In genomic region chr7:130353196-130353595, GRCh38 we compare ENCODE assay signal across 20 cellular contexts. TPM values are rescaled to one million over a fixed set of nuclear protein-coding genes. Genes with fewer than 3 reads are reported as not detected.
DNase-seq lines count a peak whose midpoint lies in the region; ATAC-seq, FAIRE-seq and TF ChIP-seq lines count a peak whose summit lies in the region.
"Had no signal": no experiment of that assay in that cellular context is flagged by ENCODE, and none has a peak within 500 bp of the region (broad histone marks: within the 10 kb centered on the region; RNA-seq: fewer than 3 reads in every experiment).

No MANE protein-coding gene starts in this region.

- TF ChIP-seq POLR2A in HepG2 (IDR thresholded peaks at IDR 0.05; ENCODE audit: insufficient read depth in 1 of 2, low read depth in 2 of 2, low read length in 2 of 2) = no peak
- TF ChIP-seq POLR2A in right lobe of liver (IDR thresholded peaks at IDR 0.05) = no peak
- no peak for TF ChIP-seq POLR2A in adrenal gland (IDR thresholded peaks at IDR 0.05)
- TF ChIP-seq POLR2A in uterus (IDR thresholded peaks at IDR 0.05) = no peak

- TF ChIP-seq RAD21 in HepG2 (CRISPR knock-in tag; IDR thresholded peaks at IDR 0.05) = no peak

- no peaks in the 10 kb centered on the region for H3K9me3 Mint-ChIP-seq in natural killer cell treated with Interleukin-12 subunit alpha and Interleukin-12 subunit beta and Interleukin-15 and Interleukin-18, amount 100 ng/mL, for 72 hours
- H3K9me3 Mint-ChIP-seq: activated naive CD4-positive, alpha-beta T cell treated with anti-CD3 and anti-CD28 coated beads, Interleukin-2, amount 50 U/mL, for 24 hours; stimulated activated effector memory CD8-positive, alpha-beta T cell treated with anti-CD3 and anti-CD28 coated beads, Interleukin-12 subunit alpha, Interleukin-12 subunit beta, amount 100 ng/mL, for 72 hours had no signal

- H3K27ac ChIP-seq in HepG2 (ENCODE audit: extremely low read length, insufficient read depth, low read length) (no peak overlapping the region), right lobe of liver (no peak overlapping the region), adrenal gland (peak overlapping the region in 4 of 5 donors; percentile 13 to 81 (median 66)), mucosa of rectum (ENCODE audit: low read depth in 2 of 2, low read length in 2 of 2) (peak overlapping the region; percentile 13 to 25), uterus (peak overlapping the region; percentile 81 to 86)
- H3K27ac ChIP-seq: epithelial cell of prostate had no signal

- ATAC-seq in HepG2 = no peak
- no peak for ATAC-seq in right lobe of liver
- no peak for ATAC-seq in natural killer cell treated with Interleukin-12 subunit alpha and Interleukin-12 subunit beta and Interleukin-15 and Interleukin-18, amount 100 ng/mL, for 72 hours
- ATAC-seq: stimulated activated effector memory CD8-positive, alpha-beta T cell treated with anti-CD3 and anti-CD28 coated beads, Interleukin-12 subunit alpha, Interleukin-12 subunit beta, amount 100 ng/mL, for 72 hours had no signal

- TF ChIP-seq EP300 in HepG2 (IDR thresholded peaks at IDR 0.05; ENCODE audit: low read depth in 2 of 2, low read length in 2 of 2) (no peak), HepG2 (CRISPR knock-in tag; IDR thresholded peaks at IDR 0.05; ENCODE audit: borderline replicate concordance) (no peak)

- CTCF ChIA-PET in HepG2 (lab: Yijun Ruan, JAX; ENCODE audit: low intra/inter-chr PET ratio, low total read pairs) = no interaction called here

- no peaks in the 10 kb centered on the region for H3K4me1 Mint-ChIP-seq in natural killer cell treated with Interleukin-12 subunit alpha and Interleukin-12 subunit beta and Interleukin-15 and Interleukin-18, amount 100 ng/mL, for 72 hours (ENCODE audit: low read depth in 2 of 2)
- H3K4me1 Mint-ChIP-seq: activated naive CD4-positive, alpha-beta T cell treated with anti-CD3 and anti-CD28 coated beads, Interleukin-2, amount 50 U/mL, for 24 hours had no signal

- H2AFZ ChIP-seq in HepG2 (ENCODE audit: low read length) = no peak overlapping the region

- H3K4me3 ChIP-seq in HepG2 (replicated peaks in 1 of 3; ENCODE audit: insufficient read depth in 1 of 3, low read depth in 2 of 3, low read length in 3 of 3) (no peak overlapping the region), right lobe of liver (no peak overlapping the region), adrenal gland (no peak overlapping the region), mucosa of rectum (ENCODE audit: low read length in 2 of 2) (no peak overlapping the region), uterus (no peak overlapping the region)

- H3K9me3 ChIP-seq in HepG2 (ENCODE audit: low read length) (no peaks in the 10 kb centered on the region), right lobe of liver (no peaks in the 10 kb centered on the region), adrenal gland (replicated peaks in 1 of 3) (no peaks in the 10 kb centered on the region), mucosa of rectum (ENCODE audit: control insufficient read depth in 2 of 2, low read length in 2 of 2) (no peaks in the 10 kb centered on the region), uterus (no peaks in the 10 kb centered on the region)
- H3K9me3 ChIP-seq: BE2C had no signal

- no peaks in the 10 kb centered on the region for H3K79me2 ChIP-seq in HepG2 (ENCODE audit: insufficient read depth, low read length)

- BruUV-seq in HepG2 (replicated peaks; lab: Mats Ljungman, UMichigan) = no TSS peak

- H3K36me3 Mint-ChIP-seq in natural killer cell treated with Interleukin-12 subunit alpha and Interleukin-12 subunit beta and Interleukin-15 and Interleukin-18, amount 100 ng/mL, for 72 hours = no peaks in the 10 kb centered on the region
- H3K36me3 Mint-ChIP-seq: activated naive CD4-positive, alpha-beta T cell treated with anti-CD3 and anti-CD28 coated beads, Interleukin-2, amount 50 U/mL, for 24 hours; stimulated activated effector memory CD8-positive, alpha-beta T cell treated with anti-CD3 and anti-CD28 coated beads, Interleukin-12 subunit alpha, Interleukin-12 subunit beta, amount 100 ng/mL, for 72 hours had no signal

- H3K36me3 ChIP-seq in HepG2 (replicated peaks in 1 of 2; ENCODE audit: control insufficient read depth in 1 of 2, insufficient read depth in 2 of 2, low read length in 2 of 2) (no peaks in the 10 kb centered on the region), right lobe of liver (no peaks in the 10 kb centered on the region), adrenal gland (replicated peaks in 1 of 2) (no peaks in the 10 kb centered on the region), mucosa of rectum (ENCODE audit: control insufficient read depth in 2 of 2, insufficient read depth in 2 of 2, low read length in 2 of 2) (no peaks in the 10 kb centered on the region), uterus (no peaks in the 10 kb centered on the region)
- H3K36me3 ChIP-seq: BE2C had no signal

- intact Hi-C loops in HepG2 (cut with micrococcal nuclease; ENCODE audit: unreplicated experiment) = no loop called here
- intact Hi-C loops in right lobe of liver (cut with DNase I) = no loop called here
- intact Hi-C loops in adrenal gland (cut with DNase I) = no loop called here
- intact Hi-C loops in uterus (cut with DNase I; ENCODE audit: low total_unique reads) = no loop called here

- 73% methylated on average over 7 of the region's 7 CpGs for WGBS in HepG2 (ENCODE audit: low lambda C conversion rate)
- WGBS in right lobe of liver (ENCODE audit: insufficient coverage, low coverage, low lambda C conversion rate, missing lambda C conversion rate) = 81% methylated on average over 7 of the region's 7 CpGs
- 86 to 94% (median 91%) methylated on average over 7 of the region's 7 CpGs for WGBS in adrenal gland, 4 donors

- no peaks in the 10 kb centered on the region for H4K20me1 ChIP-seq in HepG2 (ENCODE audit: insufficient read depth, low read length)

- no peak overlapping the region for H3K4me3 Mint-ChIP-seq in natural killer cell treated with Interleukin-12 subunit alpha and Interleukin-12 subunit beta and Interleukin-15 and Interleukin-18, amount 100 ng/mL, for 72 hours
- H3K4me3 Mint-ChIP-seq: activated naive CD4-positive, alpha-beta T cell treated with anti-CD3 and anti-CD28 coated beads, Interleukin-2, amount 50 U/mL, for 24 hours; stimulated activated effector memory CD8-positive, alpha-beta T cell treated with anti-CD3 and anti-CD28 coated beads, Interleukin-12 subunit alpha, Interleukin-12 subunit beta, amount 100 ng/mL, for 72 hours had no signal

- H3K9ac ChIP-seq in HepG2 (ENCODE audit: insufficient read depth, low read depth, low read length) (no peak overlapping the region), mucosa of rectum (ENCODE audit: low read depth in 1 of 2, low read length in 2 of 2) (no peak overlapping the region)

- DNase-seq in HepG2 (ENCODE audit: low spot score) (no peak), right lobe of liver (no peak), adrenal gland (peak in 2 of 7 donors; percentile 16 to 51), uterus (no peak), putamen (ENCODE audit: low spot score) (no peak), HPDE6-E6E7 (ENCODE audit: extremely low spot score) (no peak)
- DNase-seq in natural killer cell treated with Interleukin-12 subunit alpha and Interleukin-12 subunit beta and Interleukin-15 and Interleukin-18, amount 100 ng/mL, for 72 hours (ENCODE audit: low spot score) = no peak
- DNase-seq: BE2C; GOT3; NCI-H446; stimulated activated CD4-positive, alpha-beta T cell treated with anti-CD3 and anti-CD28 coated beads, Interleukin-4, amount 100 ng/mL, for 24 hours; T-helper 1 cell had no signal

- POLR2A ChIA-PET in HepG2 (lab: Yijun Ruan, JAX) = no interaction called here

- H3K27me3 ChIP-seq in HepG2 (ENCODE audit: control insufficient read depth in 1 of 2, insufficient read depth in 2 of 2, low read length in 2 of 2) = peaks cover 3 to 19% of the 10 kb centered on the region in 2 experiments; a peak in 4 of 5 replicates
- H3K27me3 ChIP-seq in right lobe of liver = no peaks in the 10 kb centered on the region
- H3K27me3 ChIP-seq in adrenal gland = no peaks in the 10 kb centered on the region
- no peaks in the 10 kb centered on the region for H3K27me3 ChIP-seq in mucosa of rectum (ENCODE audit: control insufficient read depth in 2 of 2, insufficient read depth in 2 of 2, low read length in 2 of 2)
- no peaks in the 10 kb centered on the region for H3K27me3 ChIP-seq in uterus
- H3K27me3 ChIP-seq: BE2C had no signal

- TF ChIP-seq CTCF in HepG2 (CRISPR knock-in tag; IDR thresholded peaks at IDR 0.05) (peak; percentile 35), right lobe of liver (IDR thresholded peaks at IDR 0.05) (no peak), adrenal gland (IDR thresholded peaks at IDR 0.05) (no peak), uterus (IDR thresholded peaks at IDR 0.05) (no peak)

- in situ Hi-C loops in HepG2 (cut with HindIII; ENCODE audit: extremely low pct_ligation_motif_present, low pct_unique_long_range_greater_than_20kb) = no loop called here

- no peak for FAIRE-seq in HepG2 (lab: Jason Lieb, UNC)
- FAIRE-seq: GM12891 had no signal

- H3K4me2 ChIP-seq in HepG2 (ENCODE audit: low read depth, low read length) = no peak overlapping the region

- H3K4me1 ChIP-seq in HepG2 (ENCODE audit: insufficient read depth, low read length) (peaks cover 38% of the 10 kb centered on the region), right lobe of liver (no peaks in the 10 kb centered on the region), adrenal gland (replicated peaks in 1 of 2) (peaks cover 21 to 27% of the 10 kb centered on the region in 2 donors), mucosa of rectum (ENCODE audit: control insufficient read depth in 2 of 2, insufficient read depth in 2 of 2, low read length in 2 of 2) (peaks cover 2 to 13% of the 10 kb centered on the region in 2 donors), uterus (peaks cover 13 to 20% of the 10 kb centered on the region in 2 donors)
- H3K4me1 ChIP-seq: BE2C had no signal

- peaks cover 0 to 12% of the 10 kb centered on the region in 2 donors for H3K27me3 Mint-ChIP-seq in natural killer cell treated with Interleukin-12 subunit alpha and Interleukin-12 subunit beta and Interleukin-15 and Interleukin-18, amount 100 ng/mL, for 72 hours
- H3K27me3 Mint-ChIP-seq: activated naive CD4-positive, alpha-beta T cell treated with anti-CD3 and anti-CD28 coated beads, Interleukin-2, amount 50 U/mL, for 24 hours had no signal

- H3K27ac Mint-ChIP-seq in natural killer cell treated with Interleukin-12 subunit alpha and Interleukin-12 subunit beta and Interleukin-15 and Interleukin-18, amount 100 ng/mL, for 72 hours = no peak overlapping the region
- H3K27ac Mint-ChIP-seq: activated naive CD4-positive, alpha-beta T cell treated with anti-CD3 and anti-CD28 coated beads, Interleukin-2, amount 50 U/mL, for 24 hours; stimulated activated effector memory CD8-positive, alpha-beta T cell treated with anti-CD3 and anti-CD28 coated beads, Interleukin-12 subunit alpha, Interleukin-12 subunit beta, amount 100 ng/mL, for 72 hours had no signal

RNA-seq across cellular contexts. Expression of gene CPA5, which starts 8.6 kb away (rescaled TPM):
- total RNA-seq in HepG2 (2016; rRNA removed; fragmentation: Illumina TruSeq; extraction: Trizol) (not detected in 2 replicates), right lobe of liver (not detected), adrenal gland (under 1 TPM in 1 of 8 donors, not detected in 7; 0.65 TPM), uterus (not detected)
- not detected in 2 replicates for total RNA-seq in HepG2 (2016; cell fraction: cytosol; rRNA removed; fragmentation: Illumina TruSeq; extraction: Trizol; ENCODE audit: low read depth)
- not detected in 2 replicates for total RNA-seq in HepG2 (2016; cell fraction: insoluble cytoplasmic fraction; rRNA removed; fragmentation: Illumina TruSeq; extraction: Trizol)
- not detected in 2 replicates for total RNA-seq in HepG2 (2016; cell fraction: membrane; rRNA removed; fragmentation: Illumina TruSeq; extraction: Trizol)
- not detected in 2 replicates for total RNA-seq in HepG2 (2016; cell fraction: nucleus; rRNA removed; fragmentation: Illumina TruSeq; extraction: Trizol)
- polyA plus RNA-seq in HepG2 (2011; rRNA removed) (0.30 and 0.48 TPM in 2 replicates), adrenal gland (under 1 TPM in 2 of 3 donors, not detected in 1; 0.24 to 0.30 TPM)
- polyA plus RNA-seq in HepG2 (2011; cell fraction: cytosol; rRNA removed) = 0.20 and 0.21 TPM in 2 replicates
- 1.4 and 1.6 TPM in 2 replicates for polyA plus RNA-seq in HepG2 (2011; cell fraction: nucleus; rRNA removed)
- polyA plus RNA-seq in HepG2 (2012) = 0.59 TPM in 1 of 2 replicates, not detected in the other
- 0.19 TPM in 1 of 2 replicates, not detected in the other for polyA plus RNA-seq in HepG2 (2016; cell fraction: cytosol; fragmentation: Illumina TruSeq; extraction: Trizol; ENCODE audit: low read depth)
- polyA plus RNA-seq in HepG2 (2016; cell fraction: insoluble cytoplasmic fraction; fragmentation: Illumina TruSeq; extraction: Trizol; ENCODE audit: low read depth) = not detected in 2 replicates
- 0.30 TPM in 1 of 2 replicates, not detected in the other for polyA plus RNA-seq in HepG2 (2016; cell fraction: membrane; fragmentation: Illumina TruSeq; extraction: Trizol; ENCODE audit: low read depth)
- not detected in 2 replicates for polyA plus RNA-seq in HepG2 (2016; cell fraction: nucleus; fragmentation: Illumina TruSeq; extraction: Trizol; ENCODE audit: insufficient read depth, low read depth)
- 1.0 TPM in 1 of 2 replicates, not detected in the other for polyA minus RNA-seq in HepG2 (2011; rRNA and poly(A)+ RNA removed; ENCODE audit: low replicate concordance)
- not detected in 2 replicates for polyA minus RNA-seq in HepG2 (2011; cell fraction: cytosol; rRNA and poly(A)+ RNA removed)
- not detected in 2 replicates for polyA minus RNA-seq in HepG2 (2011; cell fraction: nucleus; rRNA and poly(A)+ RNA removed)
- not detected for total RNA-seq in natural killer cell treated with Interleukin-12 subunit alpha and Interleukin-12 subunit beta and Interleukin-15 and Interleukin-18, amount 100 ng/mL, for 72 hours
- total RNA-seq: mesenteric fat pad, renal cortical epithelial cell had no signal

RNA-seq across cellular contexts. Expression of gene CPA1, which starts 27.1 kb away (rescaled TPM):
- total RNA-seq in HepG2 (2016; rRNA removed; fragmentation: Illumina TruSeq; extraction: Trizol) (0.20 TPM in 1 of 2 replicates, not detected in the other), right lobe of liver (not detected), adrenal gland (10 to 100 TPM in 2 of 8 donors, 1 to 10 TPM in 1, under 1 TPM in 2, not detected in 3; 0.14 to 15.0 (median 2.3) TPM), uterus (1 to 10 TPM in 1 of 4 donors, under 1 TPM in 1, not detected in 2; 0.46 to 3.8 TPM)
- total RNA-seq in HepG2 (2016; cell fraction: cytosol; rRNA removed; fragmentation: Illumina TruSeq; extraction: Trizol; ENCODE audit: low read depth) = 0.20 and 0.35 TPM in 2 replicates
- not detected in 2 replicates for total RNA-seq in HepG2 (2016; cell fraction: insoluble cytoplasmic fraction; rRNA removed; fragmentation: Illumina TruSeq; extraction: Trizol)
- total RNA-seq in HepG2 (2016; cell fraction: membrane; rRNA removed; fragmentation: Illumina TruSeq; extraction: Trizol) = 0.34 TPM in 1 of 2 replicates, not detected in the other
- not detected in 2 replicates for total RNA-seq in HepG2 (2016; cell fraction: nucleus; rRNA removed; fragmentation: Illumina TruSeq; extraction: Trizol)
- polyA plus RNA-seq in HepG2 (2011; rRNA removed) (0.57 and 0.58 TPM in 2 replicates), adrenal gland (1 to 10 TPM in 2 of 3 donors, not detected in 1; 1.1 to 1.8 TPM)
- 0.42 and 0.77 TPM in 2 replicates for polyA plus RNA-seq in HepG2 (2011; cell fraction: cytosol; rRNA removed)
- 1.2 and 2.4 TPM in 2 replicates for polyA plus RNA-seq in HepG2 (2011; cell fraction: nucleus; rRNA removed)
- 0.16 TPM in 1 of 2 replicates, not detected in the other for polyA plus RNA-seq in HepG2 (2012)
- polyA plus RNA-seq in HepG2 (2016; cell fraction: cytosol; fragmentation: Illumina TruSeq; extraction: Trizol; ENCODE audit: low read depth) = 0.17 and 0.27 TPM in 2 replicates
- 0.22 TPM in 1 of 2 replicates, not detected in the other for polyA plus RNA-seq in HepG2 (2016; cell fraction: insoluble cytoplasmic fraction; fragmentation: Illumina TruSeq; extraction: Trizol; ENCODE audit: low read depth)
- polyA plus RNA-seq in HepG2 (2016; cell fraction: membrane; fragmentation: Illumina TruSeq; extraction: Trizol; ENCODE audit: low read depth) = 0.14 TPM in 1 of 2 replicates, not detected in the other
- polyA plus RNA-seq in HepG2 (2016; cell fraction: nucleus; fragmentation: Illumina TruSeq; extraction: Trizol; ENCODE audit: insufficient read depth, low read depth) = not detected in 2 replicates
- not detected in 2 replicates for polyA minus RNA-seq in HepG2 (2011; rRNA and poly(A)+ RNA removed; ENCODE audit: low replicate concordance)
- not detected in 2 replicates for polyA minus RNA-seq in HepG2 (2011; cell fraction: cytosol; rRNA and poly(A)+ RNA removed)
- polyA minus RNA-seq in HepG2 (2011; cell fraction: nucleus; rRNA and poly(A)+ RNA removed) = 0.90 and 1.2 TPM in 2 replicates
- total RNA-seq in natural killer cell treated with Interleukin-12 subunit alpha and Interleukin-12 subunit beta and Interleukin-15 and Interleukin-18, amount 100 ng/mL, for 72 hours = not detected
- total RNA-seq: Daoy, renal cortical epithelial cell had no signal

Comparison
In these comparisons a context has a peak if more than half of its experiments do, and no peak if none do; other contexts are left out.
1. H3K27ac ChIP-seq: peak in adrenal gland (4 of 5), mucosa of rectum (2 of 2) and uterus (2 of 2); none in HepG2 (single experiment) and right lobe of liver (0 of 3).